In the genomic region with DNA sequence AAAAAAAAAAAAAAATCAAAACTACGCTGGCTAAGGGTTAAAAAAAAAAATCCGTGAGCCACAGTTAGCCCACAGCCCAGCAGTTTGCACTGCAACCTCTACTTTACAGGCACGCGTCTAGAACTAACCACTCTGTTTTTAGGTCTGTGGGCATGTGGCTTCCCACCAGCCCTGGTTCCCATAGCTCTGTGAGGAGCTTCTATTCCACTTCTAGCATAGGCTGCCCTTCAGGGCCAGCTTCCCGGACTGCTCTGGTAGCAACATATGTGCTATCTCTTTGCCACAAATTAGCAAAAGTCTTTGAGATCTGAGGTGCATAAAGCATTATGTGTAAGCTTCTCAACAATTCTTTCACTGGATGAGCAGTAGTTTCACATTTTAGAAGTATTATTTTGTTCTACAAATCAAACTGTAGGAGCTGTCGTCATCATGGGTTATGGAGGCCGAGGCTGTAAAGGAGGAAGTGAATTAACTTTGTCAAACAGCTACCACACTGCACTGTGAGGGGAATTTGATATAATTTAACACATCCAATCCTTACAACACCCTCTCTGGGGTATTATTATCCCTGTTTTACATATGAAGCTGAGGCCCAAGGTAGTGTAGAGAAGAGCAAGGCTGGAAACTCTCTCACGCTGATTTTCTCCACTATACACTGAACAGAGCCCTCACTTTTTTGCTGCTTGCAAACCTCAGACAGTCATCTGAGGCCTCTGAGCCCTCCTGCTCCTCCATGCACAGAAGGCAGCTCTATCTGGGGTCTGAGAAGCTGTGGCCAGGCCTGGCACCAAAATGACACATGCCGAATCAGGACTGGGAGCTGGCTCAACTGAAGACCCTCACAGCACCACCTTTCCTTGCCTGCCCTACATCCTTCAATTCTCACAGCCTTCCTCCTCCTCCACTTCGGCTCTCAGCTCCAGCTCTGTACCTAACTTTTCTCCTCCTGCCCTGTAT, we compare ENCODE assay signal across 9 cellular contexts. TPM values are rescaled to one million over a fixed set of nuclear protein-coding genes. Genes with fewer than 3 reads are reported as not detected.
DNase-seq lines count a peak whose midpoint lies in the region; ATAC-seq and TF ChIP-seq lines count a peak whose summit lies in the region.
"Had no signal": no experiment of that assay in that cellular context is flagged by ENCODE, and none has a peak within 500 bp of the region (broad histone marks: within the 10 kb centered on the region; RNA-seq: fewer than 3 reads in every experiment).

No MANE protein-coding gene starts in this region.

- DNase-seq in heart left ventricle (no peak), right atrium auricular region (ENCODE audit: low spot score) (no peak), progenitor cell of endocrine pancreas (ENCODE audit: low spot score, unreplicated experiment) (no peak), MM.1S (no peak), NCI-H128 (lab: John Stamatoyannopoulos, UW; ENCODE audit: unreplicated experiment) (no peak), DMS79 (lab: John Stamatoyannopoulos, UW) (no peak)
- DNase-seq in activated CD8-positive, alpha-beta T cell treated with anti-CD3 and anti-CD28 coated beads for 36 hours, result peak; percentile 63
- DNase-seq: left cardiac atrium had no signal

- ATAC-seq in heart left ventricle, result peak in 3 of 4 donors; percentile 27 to 30 (median 29)
- peak; percentile 59 for ATAC-seq in HG03097 (IDR thresholded peaks at IDR 0.05; ENCODE audit: low FRiP score, unreplicated experiment)
- ATAC-seq in activated CD8-positive, alpha-beta T cell treated with anti-CD3 and anti-CD28 coated beads for 36 hours, result peak; percentile 74

- TF ChIP-seq POLR2A in heart left ventricle (IDR thresholded peaks at IDR 0.05), result no peak

- H3F3A ChIP-seq in MM.1S (ENCODE audit: insufficient read depth, low read length), result no peaks in the 10 kb centered on the region

- H3K27me3 ChIP-seq in heart left ventricle (no peaks in the 10 kb centered on the region), right atrium auricular region (no peaks in the 10 kb centered on the region), MM.1S (replicated peaks; ENCODE audit: insufficient read depth, low read length) (no peaks in the 10 kb centered on the region)

- peak overlapping the region; percentile 94 for H3K27ac Mint-ChIP-seq in activated CD8-positive, alpha-beta T cell treated with anti-CD3 and anti-CD28 coated beads for 36 hours
- H3K27ac Mint-ChIP-seq in progenitor cell of endocrine pancreas, result peak overlapping the region; percentile 80

- H3K4me3 ChIP-seq in heart left ventricle, result no peak overlapping the region
- H3K4me3 ChIP-seq in right atrium auricular region, result no peak overlapping the region
- no peak overlapping the region for H3K4me3 ChIP-seq in MM.1S (ENCODE audit: low read length)

- H3K36me3 Mint-ChIP-seq in activated CD8-positive, alpha-beta T cell treated with anti-CD3 and anti-CD28 coated beads for 36 hours (ENCODE audit: low read depth), result peaks cover 9% of the 10 kb centered on the region
- no peaks in the 10 kb centered on the region for H3K36me3 Mint-ChIP-seq in progenitor cell of endocrine pancreas (ENCODE audit: insufficient read depth)

- CTCF ChIA-PET in activated CD8-positive, alpha-beta T cell treated with anti-CD3 and anti-CD28 coated beads for 36 hours (lab: Charles Lee), result interaction anchor here (0.8 to 2.8 kb wide), 9 partner anchors 9 to 185 kb away, joined by 3 to 12 read pairs (median 5); no protein-coding TSS in a partner anchor

- no peaks in the 10 kb centered on the region for H3K9me2 ChIP-seq in MM.1S (replicated peaks; ENCODE audit: insufficient read depth, low read length)

- peak overlapping the region; percentile 66 for H3K4me3 Mint-ChIP-seq in activated CD8-positive, alpha-beta T cell treated with anti-CD3 and anti-CD28 coated beads for 36 hours
- no peak overlapping the region for H3K4me3 Mint-ChIP-seq in progenitor cell of endocrine pancreas (ENCODE audit: low read depth)

- H3K79me2 ChIP-seq in MM.1S (ENCODE audit: low read length), result peaks cover 97% of the 10 kb centered on the region

- POLR2A ChIA-PET in activated CD8-positive, alpha-beta T cell treated with anti-CD3 and anti-CD28 coated beads for 36 hours (lab: Charles Lee), result interaction anchor here (0.8 to 4.6 kb wide), 6 partner anchors 10 to 36 kb away, joined by 3 to 29 read pairs (median 6); no protein-coding TSS in a partner anchor

- intact Hi-C loops in heart left ventricle (cut with DNase I), result no loop called here
- intact Hi-C loops in activated CD8-positive, alpha-beta T cell treated with anti-CD3 and anti-CD28 coated beads for 36 hours (cut with micrococcal nuclease), result loop anchor here (2.0 to 10.0 kb wide), 2 partner anchors 35 to 169 kb away; a partner anchor contains a TSS

- H3K9me3 Mint-ChIP-seq in activated CD8-positive, alpha-beta T cell treated with anti-CD3 and anti-CD28 coated beads for 36 hours, result no peaks in the 10 kb centered on the region
- H3K9me3 Mint-ChIP-seq in progenitor cell of endocrine pancreas (ENCODE audit: low read depth), result no peaks in the 10 kb centered on the region

- no peak for TF ChIP-seq CTCF in heart left ventricle (IDR thresholded peaks at IDR 0.05)
- TF ChIP-seq CTCF in right atrium auricular region (IDR thresholded peaks at IDR 0.05), result no peak
- no peak for TF ChIP-seq CTCF in activated CD8-positive, alpha-beta T cell treated with anti-CD3 and anti-CD28 coated beads for 36 hours (IDR thresholded peaks at IDR 0.05)
- no peak for TF ChIP-seq CTCF in progenitor cell of endocrine pancreas (IDR thresholded peaks at IDR 0.05; ENCODE audit: unreplicated experiment)
- TF ChIP-seq CTCF in MM.1S (IDR thresholded peaks at IDR 0.05; ENCODE audit: low read length), result no peak

- no peaks in the 10 kb centered on the region for H3K9me3 ChIP-seq in heart left ventricle
- H3K9me3 ChIP-seq in right atrium auricular region, result no peaks in the 10 kb centered on the region
- H3K9me3 ChIP-seq in MM.1S (replicated peaks; ENCODE audit: insufficient read depth, low read length), result no peaks in the 10 kb centered on the region

- 78 to 83% (median 80%) methylated on average over 10 of the region's 10 CpGs for WGBS in heart left ventricle, 4 donors

- H3K27me3 Mint-ChIP-seq in activated CD8-positive, alpha-beta T cell treated with anti-CD3 and anti-CD28 coated beads for 36 hours, result no peaks in the 10 kb centered on the region
- H3K27me3 Mint-ChIP-seq in progenitor cell of endocrine pancreas, result no peaks in the 10 kb centered on the region

- peak overlapping the region in 2 of 12 donors; percentile 2 to 81 for H3K27ac ChIP-seq in heart left ventricle
- no peak overlapping the region for H3K27ac ChIP-seq in right atrium auricular region
- H3K27ac ChIP-seq in MM.1S (ENCODE audit: low read length), result no peak overlapping the region

- no peak overlapping the region for H2AFZ ChIP-seq in MM.1S (ENCODE audit: low read length)

- H3K36me3 ChIP-seq in heart left ventricle (no peaks in the 10 kb centered on the region), right atrium auricular region (no peaks in the 10 kb centered on the region), MM.1S (replicated peaks; ENCODE audit: insufficient read depth, low read length) (no peaks in the 10 kb centered on the region; the same call in 1 of the 2 replicates)

- H3K4me1 ChIP-seq in heart left ventricle (peaks cover 0 to 70% (median 33%) of the 10 kb centered on the region in 12 donors), right atrium auricular region (peaks cover 0 to 29% of the 10 kb centered on the region in 2 donors), MM.1S (ENCODE audit: low read length) (no peaks in the 10 kb centered on the region)

- peaks cover 58% of the 10 kb centered on the region for H3K4me1 Mint-ChIP-seq in activated CD8-positive, alpha-beta T cell treated with anti-CD3 and anti-CD28 coated beads for 36 hours (ENCODE audit: low read depth)
- H3K4me1 Mint-ChIP-seq in progenitor cell of endocrine pancreas (ENCODE audit: low read depth), result peaks cover 27% of the 10 kb centered on the region

- no peak overlapping the region for H3K9ac ChIP-seq in MM.1S (ENCODE audit: low read length)

- peaks cover 14% of the 10 kb centered on the region for H4K20me1 ChIP-seq in MM.1S (ENCODE audit: insufficient read depth, low read length)

- H3K4me2 ChIP-seq in MM.1S (ENCODE audit: low read depth, low read length), result no peak overlapping the region

RNA-seq across cellular contexts. Expression of a gene that starts 35.3 kb away (rescaled TPM):
- total RNA-seq in heart left ventricle (10 to 100 TPM in 8 of 9 donors, 1 to 10 TPM in 1; 7.0 to 30.6 (median 20.6) TPM), right atrium auricular region (10 to 100 TPM; 24.8 to 35.8 TPM), progenitor cell of endocrine pancreas (27.6 and 29.3 TPM in 2 replicates)
- polyA plus RNA-seq in heart left ventricle, result 1 to 10 TPM; 5.6 to 9.6 TPM
- total RNA-seq in activated CD8-positive, alpha-beta T cell treated with anti-CD3 and anti-CD28 coated beads for 36 hours, result 10 to 100 TPM; 18.5 to 19.4 TPM
